Comparison of ENCODE assay signal across 10 cellular contexts in genomic region chr2:235171511-235172130, GRCh38.
A peak's percentile ranks its signal among the peaks of the same experiment; 100 is the strongest.
DNase-seq lines count a peak whose midpoint lies in the region; ATAC-seq and TF ChIP-seq lines count a peak whose summit lies in the region.
"Had no signal": no experiment of that assay in that cellular context is flagged by ENCODE, and none has a peak within 500 bp of the region (broad histone marks: within the 10 kb centered on the region; RNA-seq: fewer than 3 reads in every experiment).

No MANE protein-coding gene starts in this region.

- TF ChIP-seq CTCF in Caco-2 (IDR thresholded peaks at IDR 0.05; ENCODE audit: insufficient read depth in 1 of 2, low read depth in 1 of 2, low read length in 1 of 2, severe bottlenecking in 1 of 2, unreplicated experiment in 1 of 2), result no peak
- TF ChIP-seq CTCF in chondrocyte (IDR thresholded peaks at IDR 0.05), result no peak
- no peak for TF ChIP-seq CTCF in spleen (IDR thresholded peaks at IDR 0.05 in 8 of 11, conservative IDR thresholded peaks at IDR 0.05 in 3 of 11)

- H3K9me3 ChIP-seq in Caco-2, result no peaks in the 10 kb centered on the region
- no peaks in the 10 kb centered on the region for H3K9me3 ChIP-seq in spleen

- 40 to 53% (median 45%) methylated on average over 3 to 5 of the region's 5 CpGs for WGBS in spleen, 5 donors

- POLR2A ChIA-PET in Caco-2 (lab: Charles Lee), result no interaction called here

- peak overlapping the region in 4 of 8 donors; percentile 20 to 60 (median 34) for H3K27ac ChIP-seq in spleen

- H3K4me1 Mint-ChIP-seq in Caco-2 (ENCODE audit: low read depth, unreplicated experiment) (peaks cover 9% of the 10 kb centered on the region), chondrocyte (ENCODE audit: low read depth) (peaks cover 36% of the 10 kb centered on the region)
- no peaks in the 10 kb centered on the region for H3K4me1 Mint-ChIP-seq in activated T-cell treated with anti-CD3 and anti-CD28 coated beads, Interleukin-2, amount 50 U/mL, for 4 hours (ENCODE audit: low read depth)

- H3K27ac Mint-ChIP-seq in Caco-2 (ENCODE audit: unreplicated experiment) (peak overlapping the region; percentile 78), chondrocyte (ENCODE audit: unreplicated experiment) (peak overlapping the region; percentile 95)

- no peak for ATAC-seq in activated T-cell treated with anti-CD3 and anti-CD28 coated beads, Interleukin-2, amount 50 U/mL, for 4 hours
- no peak for ATAC-seq in HG03095 (IDR thresholded peaks at IDR 0.05; ENCODE audit: unreplicated experiment)

- H3K9me3 Mint-ChIP-seq in Caco-2 (ENCODE audit: unreplicated experiment), result peaks cover 9% of the 10 kb centered on the region
- H3K9me3 Mint-ChIP-seq in chondrocyte (ENCODE audit: low read depth), result peaks cover 13% of the 10 kb centered on the region
- no peaks in the 10 kb centered on the region for H3K9me3 Mint-ChIP-seq in activated T-cell treated with anti-CD3 and anti-CD28 coated beads, Interleukin-2, amount 50 U/mL, for 4 hours

- H3K4me3 ChIP-seq in Caco-2 (ENCODE audit: low read depth, low read length), result no peak overlapping the region
- H3K4me3 ChIP-seq in spleen, result no peak overlapping the region

- H3K4me1 ChIP-seq in Caco-2 (peaks cover 12% of the 10 kb centered on the region; the same call in 1 of the 2 replicates), spleen (peaks cover 0 to 20% (median 0%) of the 10 kb centered on the region in 6 donors)

- no peak for TF ChIP-seq POLR2A in spleen (IDR thresholded peaks at IDR 0.05)

- H3K36me3 Mint-ChIP-seq in Caco-2 (ENCODE audit: insufficient read depth, unreplicated experiment) (no peaks in the 10 kb centered on the region), chondrocyte (ENCODE audit: low read depth) (no peaks in the 10 kb centered on the region)
- H3K36me3 Mint-ChIP-seq in activated T-cell treated with anti-CD3 and anti-CD28 coated beads, Interleukin-2, amount 50 U/mL, for 4 hours (ENCODE audit: insufficient read depth), result no peaks in the 10 kb centered on the region

- H3K36me3 ChIP-seq in Caco-2 (ENCODE audit: control insufficient read depth, insufficient read depth, low read length), result no peaks in the 10 kb centered on the region
- no peaks in the 10 kb centered on the region for H3K36me3 ChIP-seq in spleen

- no peaks in the 10 kb centered on the region for H3K27me3 ChIP-seq in Caco-2 (replicated peaks; ENCODE audit: control insufficient read depth, insufficient read depth, low read length)
- H3K27me3 ChIP-seq in spleen (replicated peaks in 1 of 7), result peaks cover 0 to 12% (median 0%) of the 10 kb centered on the region in 7 donors

- DNase-seq in Caco-2 (no peak), NCI-H146 (lab: John Stamatoyannopoulos, UW) (peak; percentile 29), chondrocyte (ENCODE audit: low spot score) (no peak), myocyte (ENCODE audit: low read depth) (peak; percentile 64), globus pallidus (ENCODE audit: low spot score) (no peak), spleen (no peak)
- no peak for DNase-seq in activated T-cell treated with anti-CD3 and anti-CD28 coated beads, Interleukin-2, amount 50 U/mL, for 4 hours
- DNase-seq: cortex of kidney, NCI-H524 treated with DMSO at 0.1 percent for 48 hours had no signal

- no peak overlapping the region for H3K4me3 Mint-ChIP-seq in Caco-2 (ENCODE audit: unreplicated experiment)
- no peak overlapping the region for H3K4me3 Mint-ChIP-seq in chondrocyte (ENCODE audit: unreplicated experiment)
- no peak overlapping the region for H3K4me3 Mint-ChIP-seq in activated T-cell treated with anti-CD3 and anti-CD28 coated beads, Interleukin-2, amount 50 U/mL, for 4 hours

- peaks cover 4% of the 10 kb centered on the region for H3K27me3 Mint-ChIP-seq in Caco-2 (ENCODE audit: insufficient read depth, unreplicated experiment)
- no peaks in the 10 kb centered on the region for H3K27me3 Mint-ChIP-seq in chondrocyte (ENCODE audit: low read depth)
- H3K27me3 Mint-ChIP-seq in activated T-cell treated with anti-CD3 and anti-CD28 coated beads, Interleukin-2, amount 50 U/mL, for 4 hours (ENCODE audit: low read depth), result peaks cover 16% of the 10 kb centered on the region

- CTCF ChIA-PET in Caco-2 (lab: Charles Lee), result interaction anchor here (0.6 to 1.2 kb wide), 3 partner anchors 36 to 606 kb away, joined by 3 to 5 read pairs (median 4); no protein-coding TSS in a partner anchor

- intact Hi-C loops in Caco-2 (cut with micrococcal nuclease; ENCODE audit: unreplicated experiment), result loop anchor here (1.0 to 2.0 kb wide), 2 partner anchors 35 to 93 kb away; no protein-coding TSS in a partner anchor
- intact Hi-C loops in spleen (cut with DNase I; ENCODE audit: low total_unique reads), result no loop called here

- BruUV-seq in Caco-2 (replicated peaks; lab: Mats Ljungman, UMichigan), result no TSS peak

Comparison
In these comparisons a context has a peak if more than half of its experiments do, and no peak if none do; other contexts are left out.
1. DNase-seq: peak in NCI-H146 (single experiment) and myocyte (single experiment); none in Caco-2 (0 of 2), chondrocyte (single experiment), activated T-cell treated with anti-CD3 and anti-CD28 coated beads, Interleukin-2, amount 50 U/mL, for 4 hours (single experiment), globus pallidus (single experiment) and spleen (single experiment).